Comparison of ENCODE assay signal across 11 cellular contexts in genomic region chr1:77824694-77825355, GRCh38. TPM values are rescaled to one million over a fixed set of nuclear protein-coding genes. Genes with fewer than 3 reads are reported as not detected.
DNase-seq lines count a peak whose midpoint lies in the region; ATAC-seq and TF ChIP-seq lines count a peak whose summit lies in the region.
"Had no signal": no experiment of that assay in that cellular context is flagged by ENCODE, and none has a peak within 500 bp of the region (broad histone marks: within the 10 kb centered on the region; RNA-seq: fewer than 3 reads in every experiment).

No MANE protein-coding gene starts in this region.

- no peaks in the 10 kb centered on the region for H3K9me3 ChIP-seq in mammary epithelial cell (replicated peaks; ENCODE audit: insufficient read depth, low read length)

- no peaks in the 10 kb centered on the region for H3K27me3 ChIP-seq in mammary epithelial cell (ENCODE audit: insufficient read depth, low read length)

- H3K36me3 ChIP-seq in mammary epithelial cell (ENCODE audit: insufficient read depth, low read length) = peaks cover 8% of the 10 kb centered on the region

- peaks cover 18% of the 10 kb centered on the region for H3K4me1 ChIP-seq in mammary epithelial cell (ENCODE audit: insufficient read depth, low read length)

- H3K27me3 Mint-ChIP-seq in osteocyte (ENCODE audit: unreplicated experiment) = no peaks in the 10 kb centered on the region
- H3K27me3 Mint-ChIP-seq in activated T-helper 2 cell treated with anti-CD3 and anti-CD28 coated beads, Interferon-gamma antibody, Interleukin-2, Interleukin-4, amounts not matched to agents 10 μg/mL and 5 μg/mL and 100 μg/mL, durations not matched to agents 14 hours and 24 hours and 36 hours (ENCODE audit: low read depth) = no peaks in the 10 kb centered on the region

- intact Hi-C loops in mammary epithelial cell (cut with micrococcal nuclease) = loop anchor here (1.0 to 5.0 kb wide), 4 partner anchors 63 to 289 kb away; partner anchors contain the start of genes NEXN and USP33
- intact Hi-C loops in activated T-helper 2 cell treated with anti-CD3 and anti-CD28 coated beads, Interferon-gamma antibody, Interleukin-2, Interleukin-4, amounts not matched to agents 10 μg/mL and 5 μg/mL and 100 μg/mL, durations not matched to agents 14 hours and 24 hours and 36 hours (cut with micrococcal nuclease) = loop anchor here (2.0 kb wide), 1 partner anchor 290 kb away; no protein-coding TSS in a partner anchor

- H4K20me1 ChIP-seq in mammary epithelial cell (ENCODE audit: insufficient read depth, low read length) = no peaks in the 10 kb centered on the region

- TF ChIP-seq CTCF in mammary epithelial cell (conservative IDR thresholded peaks at IDR 0.05 in 1 of 2, IDR thresholded peaks at IDR 0.05 in 1 of 2; ENCODE audit: extremely low read depth in 1 of 2, insufficient read depth in 1 of 2, low read depth in 1 of 2, low read length in 2 of 2) = no peak
- no peak for TF ChIP-seq CTCF in osteocyte (IDR thresholded peaks at IDR 0.05)

- H3K27ac ChIP-seq in mammary epithelial cell (ENCODE audit: insufficient read depth, low read depth, low read length) = peak overlapping the region; percentile 51

- CTCF ChIA-PET in mammary epithelial cell (lab: Charles Lee; ENCODE audit: low non-redundant PET) = no interaction called here

- no peak overlapping the region for H3K4me3 Mint-ChIP-seq in osteocyte (ENCODE audit: unreplicated experiment)
- H3K4me3 Mint-ChIP-seq in activated T-helper 2 cell treated with anti-CD3 and anti-CD28 coated beads, Interferon-gamma antibody, Interleukin-2, Interleukin-4, amounts not matched to agents 10 μg/mL and 5 μg/mL and 100 μg/mL, durations not matched to agents 14 hours and 24 hours and 36 hours (ENCODE audit: low read depth) = no peak overlapping the region

- dilution Hi-C loops in mammary epithelial cell (cut with HindIII; ENCODE audit: low sequenced_read_pairs) = no loop called here

- H3K36me3 Mint-ChIP-seq in osteocyte (ENCODE audit: unreplicated experiment) = peaks cover 25% of the 10 kb centered on the region
- peaks cover 23% of the 10 kb centered on the region for H3K36me3 Mint-ChIP-seq in activated T-helper 2 cell treated with anti-CD3 and anti-CD28 coated beads, Interferon-gamma antibody, Interleukin-2, Interleukin-4, amounts not matched to agents 10 μg/mL and 5 μg/mL and 100 μg/mL, durations not matched to agents 14 hours and 24 hours and 36 hours (ENCODE audit: low read depth)

- no peaks in the 10 kb centered on the region for H3K9me3 Mint-ChIP-seq in osteocyte (ENCODE audit: unreplicated experiment)
- H3K9me3 Mint-ChIP-seq in activated T-helper 2 cell treated with anti-CD3 and anti-CD28 coated beads, Interferon-gamma antibody, Interleukin-2, Interleukin-4, amounts not matched to agents 10 μg/mL and 5 μg/mL and 100 μg/mL, durations not matched to agents 14 hours and 24 hours and 36 hours = no peaks in the 10 kb centered on the region

- in situ Hi-C loops in mammary epithelial cell (cut with MboI; ENCODE audit: low sequenced_read_pairs in 2 of 2) = loop anchor here in 1 of 2 donors (25.0 kb wide), 1 partner anchor 287 kb away; no protein-coding TSS in a partner anchor

- peak overlapping the region; percentile 58 for H3K27ac Mint-ChIP-seq in osteocyte (ENCODE audit: unreplicated experiment)
- H3K27ac Mint-ChIP-seq in activated T-helper 2 cell treated with anti-CD3 and anti-CD28 coated beads, Interferon-gamma antibody, Interleukin-2, Interleukin-4, amounts not matched to agents 10 μg/mL and 5 μg/mL and 100 μg/mL, durations not matched to agents 14 hours and 24 hours and 36 hours = no peak overlapping the region

- H3K79me2 ChIP-seq in mammary epithelial cell (ENCODE audit: insufficient read depth, low read length) = no peaks in the 10 kb centered on the region

- WGBS in mammary epithelial cell (ENCODE audit: low coverage, missing lambda C conversion rate) = 73% methylated on average over 5 of the region's 7 CpGs

- peaks cover 24% of the 10 kb centered on the region for H3K4me1 Mint-ChIP-seq in osteocyte (ENCODE audit: unreplicated experiment)
- peaks cover 4% of the 10 kb centered on the region for H3K4me1 Mint-ChIP-seq in activated T-helper 2 cell treated with anti-CD3 and anti-CD28 coated beads, Interferon-gamma antibody, Interleukin-2, Interleukin-4, amounts not matched to agents 10 μg/mL and 5 μg/mL and 100 μg/mL, durations not matched to agents 14 hours and 24 hours and 36 hours (ENCODE audit: low read depth)

- peak overlapping the region; percentile 48 for H3K4me2 ChIP-seq in mammary epithelial cell (ENCODE audit: insufficient read depth, low read depth, low read length)

- BruUV-seq in mammary epithelial cell (replicated peaks; lab: Mats Ljungman, UMichigan) = TSS peak; percentile 99

- H3K4me3 ChIP-seq in mammary epithelial cell (replicated peaks in 1 of 3; ENCODE audit: insufficient read depth in 1 of 3, low read depth in 2 of 3, low read length in 3 of 3) = no peak overlapping the region

- no peak overlapping the region for H3K9ac ChIP-seq in mammary epithelial cell (ENCODE audit: insufficient read depth, low read length)

- DNase-seq in ELR (ENCODE audit: low read depth) (peak; percentile 56), mammary epithelial cell (peak; percentile 31), osteocyte (ENCODE audit: extremely low spot score, unreplicated experiment) (no peak), EL (no peak), NCI-H510A (lab: John Stamatoyannopoulos, UW) (no peak), nucleus accumbens (lab: John Stamatoyannopoulos, UW) (no peak)
- no peak for DNase-seq in activated T-helper 2 cell treated with anti-CD3 and anti-CD28 coated beads, Interferon-gamma antibody, Interleukin-2, Interleukin-4, amounts not matched to agents 10 μg/mL and 5 μg/mL and 100 μg/mL, durations not matched to agents 14 hours and 24 hours and 36 hours (ENCODE audit: low spot score)
- DNase-seq: activated gamma-delta T cell treated with Interleukin-2 at 50 U/mL for 16 hours, NCI-H1092, NCI-H2171 had no signal

- H2AFZ ChIP-seq in mammary epithelial cell (ENCODE audit: low read depth, low read length) = no peak overlapping the region

- ATAC-seq in HG02885 (IDR thresholded peaks at IDR 0.05; ENCODE audit: poor library complexity, unreplicated experiment) = peak; percentile 12

RNA-seq across cellular contexts. Expression of gene MIGA1, which starts 45.4 kb away (rescaled TPM):
- total RNA-seq in mammary epithelial cell (10 to 100 TPM; 15.2 to 16.6 TPM), osteocyte (17.8 and 18.5 TPM in 2 replicates)
- 3.9 TPM for polyA plus RNA-seq in mammary epithelial cell
- 10.3 TPM for polyA minus RNA-seq in mammary epithelial cell
- 8.4 and 9.4 TPM in 2 replicates for total RNA-seq in activated T-helper 2 cell treated with anti-CD3 and anti-CD28 coated beads, Interferon-gamma antibody, Interleukin-2, Interleukin-4, amounts not matched to agents 10 μg/mL and 5 μg/mL and 100 μg/mL, durations not matched to agents 14 hours and 24 hours and 36 hours

Comparison
In these comparisons a context has a peak if more than half of its experiments do, and no peak if none do; other contexts are left out.
1. DNase-seq: peak in ELR (single experiment) and mammary epithelial cell (single experiment); none in osteocyte (single experiment), EL (single experiment), activated T-helper 2 cell treated with anti-CD3 and anti-CD28 coated beads, Interferon-gamma antibody, Interleukin-2, Interleukin-4, amounts not matched to agents 10 μg/mL and 5 μg/mL and 100 μg/mL, durations not matched to agents 14 hours and 24 hours and 36 hours (single experiment), NCI-H510A (single experiment) and nucleus accumbens (0 of 56).